ENCODE assay signal across 21 cellular contexts in genomic region chr10:133163889-133164815, GRCh38. TPM values are rescaled to one million over a fixed set of nuclear protein-coding genes. Genes with fewer than 3 reads are reported as not detected.
DNase-seq lines count a peak whose midpoint lies in the region; ATAC-seq and TF ChIP-seq lines count a peak whose summit lies in the region.
"Had no signal": no experiment of that assay in that cellular context is flagged by ENCODE, and none has a peak within 500 bp of the region (broad histone marks: within the 10 kb centered on the region; RNA-seq: fewer than 3 reads in every experiment).

No MANE protein-coding gene starts in this region.

- H3K4me1 Mint-ChIP-seq in WTC11, result peaks cover 17% of the 10 kb centered on the region
- H3K4me1 Mint-ChIP-seq: activated CD4-positive, alpha-beta T cell treated with anti-CD3 and anti-CD28 coated beads, Interleukin-2, amount 10 ng/mL, durations not matched to agents 7 days and 5 days had no signal

- DNase-seq in Right ventricle myocardium inferior (ENCODE audit: missing footprints) (peak; percentile 37), Right ventricle myocardium superior (no peak), WTC11 (ENCODE audit: low spot score) (peak; percentile 70), mesenteric fat pad (ENCODE audit: low spot score) (peak; percentile 87), ureter (ENCODE audit: low spot score) (peak; percentile 36), NCI-H526 (lab: John Stamatoyannopoulos, UW) (no peak), ascending aorta (ENCODE audit: low spot score in 2 of 2) (no peak)
- DNase-seq: activated CD4-positive, alpha-beta T cell treated with anti-CD3 and anti-CD28 coated beads, Interleukin-2, amount 10 ng/mL, durations not matched to agents 7 days and 5 days; activated CD8-positive, alpha-beta memory T cell treated with anti-CD3 and anti-CD28 coated beads, Interleukin-2, amount 50 U/mL, for 48 hours; activated naive CD4-positive, alpha-beta T cell treated with Interleukin-2 at 50 U/mL for 16 hours; CD4-positive, CD25-positive, alpha-beta regulatory T cell; effector memory CD8-positive, alpha-beta T cell; HCEC 1CT; Karpas-422; NCI-H1105 treated with DMSO at 0.1 percent for 48 hours; stimulated activated naive CD4-positive, alpha-beta T cell treated with Interleukin-2 at 50 U/mL for 16 hours had no signal

- no peak for TF ChIP-seq CTCF in WTC11 (IDR thresholded peaks at IDR 0.05)
- no peak for TF ChIP-seq CTCF in ascending aorta (IDR thresholded peaks at IDR 0.05)

- no peaks in the 10 kb centered on the region for H3K27me3 Mint-ChIP-seq in WTC11 (ENCODE audit: low read depth)
- H3K27me3 Mint-ChIP-seq: CD4-positive, CD25-positive, alpha-beta regulatory T cell had no signal

- no peaks in the 10 kb centered on the region for H3K27me3 ChIP-seq in ascending aorta

- H3K27ac ChIP-seq in ascending aorta, result no peak overlapping the region

- H3K4me3 Mint-ChIP-seq in WTC11, result no peak overlapping the region
- H3K4me3 Mint-ChIP-seq: activated CD4-positive, alpha-beta T cell treated with anti-CD3 and anti-CD28 coated beads, Interleukin-2, amount 10 ng/mL, durations not matched to agents 7 days and 5 days; effector memory CD8-positive, alpha-beta T cell; mesothelial cell of epicardium had no signal

- no peak overlapping the region for H3K27ac Mint-ChIP-seq in WTC11
- H3K27ac Mint-ChIP-seq: CD4-positive, CD25-positive, alpha-beta regulatory T cell; effector memory CD8-positive, alpha-beta T cell; mesothelial cell of epicardium had no signal

- no peaks in the 10 kb centered on the region for H3K9me3 ChIP-seq in ascending aorta
- H3K9me3 ChIP-seq: tibial nerve had no signal

- peaks cover 14% of the 10 kb centered on the region; the same call in 1 of the 2 replicates for H3K36me3 Mint-ChIP-seq in WTC11
- H3K36me3 Mint-ChIP-seq: CD4-positive, CD25-positive, alpha-beta regulatory T cell had no signal

- H3K36me3 ChIP-seq in ascending aorta, result no peaks in the 10 kb centered on the region
- H3K36me3 ChIP-seq: tibial nerve had no signal

- peaks cover 2 to 4% of the 10 kb centered on the region in 2 donors for H3K4me1 ChIP-seq in ascending aorta

- POLR2A ChIA-PET in WTC11 (lab: Charles Lee), result no interaction called here

- intact Hi-C loops in Right ventricle myocardium inferior (cut with DNase I), result no loop called here
- intact Hi-C loops in Right ventricle myocardium superior (cut with DNase I), result no loop called here
- intact Hi-C loops in ascending aorta (cut with DNase I), result no loop called here

- no peaks in the 10 kb centered on the region for H3K9me3 Mint-ChIP-seq in WTC11
- H3K9me3 Mint-ChIP-seq: activated CD4-positive, alpha-beta T cell treated with anti-CD3 and anti-CD28 coated beads, Interleukin-2, amount 10 ng/mL, durations not matched to agents 7 days and 5 days; effector memory CD8-positive, alpha-beta T cell; mesothelial cell of epicardium had no signal

- no peak for ATAC-seq in Right ventricle myocardium inferior
- ATAC-seq in Right ventricle myocardium superior (ENCODE audit: poor library complexity), result no peak
- ATAC-seq in WTC11, result no peak
- no peak for ATAC-seq in HG03442 (IDR thresholded peaks at IDR 0.05; ENCODE audit: unreplicated experiment)
- ATAC-seq: effector memory CD8-positive, alpha-beta T cell; right cardiac atrium had no signal

- CTCF ChIA-PET in WTC11 (lab: Charles Lee), result interaction anchor here (0.7 to 1.0 kb wide), 2 partner anchors 21 to 103 kb away, joined by 3 read pairs; no protein-coding TSS in a partner anchor

- no peak overlapping the region for H3K4me3 ChIP-seq in ascending aorta
- H3K4me3 ChIP-seq: tibial nerve had no signal

TF ChIP-seq in WTC11, 78 proteins besides CTCF, POLR2A, EP300 and RAD21:
- TF ChIP-seq, protein P1, sequence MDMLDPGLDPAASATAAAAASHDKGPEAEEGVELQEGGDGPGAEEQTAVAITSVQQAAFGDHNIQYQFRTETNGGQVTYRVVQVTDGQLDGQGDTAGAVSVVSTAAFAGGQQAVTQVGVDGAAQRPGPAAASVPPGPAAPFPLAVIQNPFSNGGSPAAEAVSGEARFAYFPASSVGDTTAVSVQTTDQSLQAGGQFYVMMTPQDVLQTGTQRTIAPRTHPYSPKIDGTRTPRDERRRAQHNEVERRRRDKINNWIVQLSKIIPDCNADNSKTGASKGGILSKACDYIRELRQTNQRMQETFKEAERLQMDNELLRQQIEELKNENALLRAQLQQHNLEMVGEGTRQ (CRISPR knock-in tag; IDR thresholded peaks at IDR 0.05), result peak; percentile 48
- TF ChIP-seq ZNF121 (CRISPR knock-in tag; IDR thresholded peaks at IDR 0.05) (0 out of 2 replicates have a peak, but pooled peaks have one; percentile 11), MAX (CRISPR knock-in tag; IDR thresholded peaks at IDR 0.05) (0 out of 2 replicates have a peak, but pooled peaks have one; percentile 13), ZNF396 (CRISPR knock-in tag; IDR thresholded peaks at IDR 0.05; ENCODE audit: borderline replicate concordance) (no peak)

RNA-seq across cellular contexts. Expression of gene KNDC1, which starts 4.1 kb away (rescaled TPM):
- not detected for total RNA-seq in Right ventricle myocardium inferior
- total RNA-seq in Right ventricle myocardium superior, result not detected
- 25.7 to 26.8 TPM (median 26.6 TPM) in 3 replicates for total RNA-seq in WTC11 (2021)
- total RNA-seq in mesenteric fat pad, result 0.13 TPM
- total RNA-seq in ureter, result 2.2 TPM
- 0.21 TPM for total RNA-seq in ascending aorta
- total RNA-seq: RPMI7951 had no signal

Comparison
In these comparisons a context has a peak if more than half of its experiments do, and no peak if none do; other contexts are left out.
1. DNase-seq: peak in Right ventricle myocardium inferior (single experiment), WTC11 (single experiment), mesenteric fat pad (single experiment) and ureter (single experiment); none in Right ventricle myocardium superior (single experiment), NCI-H526 (0 of 2) and ascending aorta (0 of 2).